ENCODE assay signal across 8 cellular contexts in the genomic region with DNA sequence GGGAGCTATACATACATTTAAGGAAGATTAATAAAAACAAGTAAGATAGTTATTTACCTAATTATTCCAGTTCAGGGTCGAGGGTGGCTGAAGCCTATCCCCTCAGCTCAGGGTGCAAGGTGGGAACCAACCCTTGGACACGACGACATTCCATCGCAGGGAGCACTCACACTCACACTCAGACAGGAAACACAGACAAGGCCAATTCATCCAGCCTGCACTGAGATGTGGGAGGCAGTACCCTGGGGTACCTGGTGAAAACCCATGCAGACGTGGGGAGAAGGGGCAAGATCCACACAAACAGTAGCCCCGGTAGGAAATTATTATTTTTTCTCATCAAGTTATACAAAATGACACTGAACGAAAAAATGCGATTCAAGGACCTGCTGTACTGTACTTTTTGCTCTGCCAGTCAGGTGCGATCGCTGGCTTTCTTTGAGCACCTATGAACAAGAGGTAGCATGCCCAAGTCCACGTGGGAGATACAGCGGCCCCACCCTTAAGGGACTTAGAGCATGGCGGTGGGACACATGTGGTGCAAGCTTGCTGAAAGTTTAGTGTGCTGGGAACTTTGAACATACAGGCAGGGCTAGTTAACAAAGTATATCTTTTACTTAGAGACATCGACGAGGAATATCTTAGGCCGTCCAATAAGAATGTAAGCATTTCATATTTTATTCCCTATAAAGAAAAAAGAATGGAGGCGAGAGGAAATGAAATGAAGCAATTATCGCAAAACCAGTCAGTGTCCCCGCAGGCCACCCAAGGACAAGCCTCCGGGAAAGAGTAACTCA. TPM values are rescaled to one million over a fixed set of nuclear protein-coding genes. Genes with fewer than 3 reads are reported as not detected.
DNase-seq lines count a peak whose midpoint lies in the region; ATAC-seq, FAIRE-seq and TF ChIP-seq lines count a peak whose summit lies in the region.

No MANE protein-coding gene starts in this region.

- H3K4me1 Mint-ChIP-seq in astrocyte (ENCODE audit: low read depth, unreplicated experiment), result peaks cover 20% of the 10 kb centered on the region

- H3K36me3 Mint-ChIP-seq in astrocyte (ENCODE audit: low read depth, unreplicated experiment), result peaks cover 12% of the 10 kb centered on the region

- peak overlapping the region; percentile 88 for H3K9ac ChIP-seq in HUES64 (ENCODE audit: low read depth, low read length)
- H3K9ac ChIP-seq in astrocyte (ENCODE audit: low read length), result peak overlapping the region; percentile 90

- no peak for ATAC-seq in GM21423 (IDR thresholded peaks at IDR 0.05; ENCODE audit: unreplicated experiment)
- ATAC-seq in GM18870 (IDR thresholded peaks at IDR 0.05; ENCODE audit: unreplicated experiment), result no peak

- H3K27ac Mint-ChIP-seq in astrocyte (ENCODE audit: unreplicated experiment), result peak overlapping the region; percentile 93

- peaks cover 5% of the 10 kb centered on the region for H3K9me3 Mint-ChIP-seq in astrocyte (ENCODE audit: unreplicated experiment)

- H3K27me3 ChIP-seq in HUES64 (ENCODE audit: insufficient read depth, low read length) (no peaks in the 10 kb centered on the region), astrocyte (ENCODE audit: insufficient read depth, low read length) (no peaks in the 10 kb centered on the region)

- H3K4me2 ChIP-seq in astrocyte (ENCODE audit: low read length), result peak overlapping the region; percentile 92

- H3K36me3 ChIP-seq in HUES64 (ENCODE audit: insufficient read depth, low read length), result peaks cover 39% of the 10 kb centered on the region
- H3K36me3 ChIP-seq in astrocyte (ENCODE audit: insufficient read depth, low read length), result peaks cover 7% of the 10 kb centered on the region

- peak; percentile 32 for DNase-seq in Daoy (ENCODE audit: low read depth)
- peak; percentile 34 for DNase-seq in SIG-M5 (lab: John Stamatoyannopoulos, UW)
- no peak for DNase-seq in astrocyte (ENCODE audit: low read depth)
- peak; percentile 36 for DNase-seq in inferior parietal cortex (ENCODE audit: extremely low spot score)
- peak; percentile 66 for DNase-seq in stimulated activated CD4-positive, alpha-beta T cell treated with anti-CD3 and anti-CD28 coated beads, Interleukin-1b, Interleukin-23, amount 100 ng/mL, for 48 hours

- H3K9me3 ChIP-seq in HUES64 (ENCODE audit: insufficient read depth, low read depth, low read length), result peaks cover 25% of the 10 kb centered on the region
- H3K9me3 ChIP-seq in astrocyte (ENCODE audit: insufficient read depth, low read depth, low read length), result peaks cover 10% of the 10 kb centered on the region

- no peaks in the 10 kb centered on the region for H3K27me3 Mint-ChIP-seq in astrocyte (ENCODE audit: low read depth, unreplicated experiment)

- H2AFZ ChIP-seq in astrocyte (ENCODE audit: low read depth, low read length), result peak overlapping the region; percentile 95

- H3K27ac ChIP-seq in HUES64 (ENCODE audit: low read depth, low read length), result peak overlapping the region; percentile 98
- peak overlapping the region; percentile 65 for H3K27ac ChIP-seq in astrocyte (ENCODE audit: low read depth, low read length)

- H3K4me3 Mint-ChIP-seq in astrocyte (ENCODE audit: unreplicated experiment), result peak overlapping the region; percentile 92

- TF ChIP-seq CTCF in astrocyte (IDR thresholded peaks at IDR 0.05; ENCODE audit: insufficient read depth, low read depth, low read length), result no peak

- H4K20me1 ChIP-seq in astrocyte (ENCODE audit: insufficient read depth, low read length), result no peaks in the 10 kb centered on the region

- peaks cover 29% of the 10 kb centered on the region for H3K79me2 ChIP-seq in astrocyte (ENCODE audit: insufficient read depth, low read length)

- no peak for FAIRE-seq in astrocyte (lab: Jason Lieb, UNC)

- peaks cover 22% of the 10 kb centered on the region for H3K4me1 ChIP-seq in HUES64 (ENCODE audit: insufficient read depth, low read length)
- H3K4me1 ChIP-seq in astrocyte (ENCODE audit: insufficient read depth, low read length), result peaks cover 9% of the 10 kb centered on the region

- H3K4me3 ChIP-seq in HUES64 (ENCODE audit: low read length) (peak overlapping the region; percentile 70), astrocyte (ENCODE audit: insufficient read depth, low read depth, low read length) (peak overlapping the region; percentile 88)

- 29% methylated on average over 17 of the region's 20 CpGs for WGBS in HUES64

RNA-seq across cellular contexts. Expression of a gene that starts 0.6 kb away (rescaled TPM):
- 17.1 and 20.2 TPM in 2 replicates for total RNA-seq in Daoy (2014; rRNA removed; shearing (Covaris generic))
- polyA plus RNA-seq in HUES64 (2013, experiment 1 of 2), result 36.3 TPM
- polyA plus RNA-seq in HUES64 (2013, experiment 2 of 2), result 34.1 TPM
- total RNA-seq in astrocyte, result 32.4 and 40.4 TPM in 2 replicates

RNA-seq across cellular contexts. Expression of a gene that starts 0.9 kb away (rescaled TPM):
- total RNA-seq in Daoy (2014; rRNA removed; shearing (Covaris generic)), result 10.7 and 15.4 TPM in 2 replicates
- polyA plus RNA-seq in HUES64 (2013, experiment 1 of 2), result 13.1 TPM
- 13.8 TPM for polyA plus RNA-seq in HUES64 (2013, experiment 2 of 2)
- total RNA-seq in astrocyte, result 21.4 and 25.2 TPM in 2 replicates
